In the genomic region with DNA sequence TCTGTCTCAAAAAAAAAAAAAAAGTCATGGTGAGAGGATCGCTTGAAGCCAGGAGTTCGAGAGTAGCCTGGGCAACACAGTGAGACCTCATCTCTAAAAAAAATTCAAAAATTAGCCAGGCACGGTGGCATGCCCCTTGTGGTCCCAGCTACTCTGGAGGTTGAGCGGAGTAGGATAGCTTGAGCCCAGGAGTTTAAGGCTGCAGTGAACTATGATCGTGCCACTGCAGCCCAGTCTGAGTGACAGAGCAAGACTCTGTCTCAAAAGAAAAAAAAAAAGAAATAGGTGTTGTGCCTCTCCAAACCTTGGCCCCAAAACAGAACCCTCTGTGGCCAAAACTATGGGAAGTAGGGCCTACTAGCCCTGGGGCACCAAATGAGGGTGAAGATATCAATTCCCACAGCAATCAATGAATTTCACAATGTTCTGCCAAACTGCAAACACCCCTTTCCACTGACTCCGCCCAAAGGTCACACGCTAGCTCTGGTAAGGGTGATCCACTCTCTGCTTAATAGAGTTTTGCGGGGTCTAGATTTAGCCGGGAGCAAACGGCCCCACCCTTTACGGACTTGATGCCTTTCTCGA, we compare ENCODE assay signal across 8 cellular contexts. TPM values are rescaled to one million over a fixed set of nuclear protein-coding genes. Genes with fewer than 3 reads are reported as not detected.
A peak's percentile ranks its signal among the peaks of the same experiment; 100 is the strongest.
DNase-seq lines count a peak whose midpoint lies in the region; ATAC-seq and TF ChIP-seq lines count a peak whose summit lies in the region.

No MANE protein-coding gene starts in this region.

- in situ Hi-C loops in astrocyte of the spinal cord (cut with HindIII; ENCODE audit: low sequenced_read_pairs): no loop called here
- in situ Hi-C loops in transverse colon (cut with MboI; ENCODE audit: low pct_ligation_motif_present in 1 of 4, low pct_unique_long_range_greater_than_20kb in 1 of 4, low sequenced_read_pairs in 3 of 4): no loop called here

- H3K4me1 ChIP-seq in lower lobe of right lung (peaks cover 21% of the 10 kb centered on the region), transverse colon (peaks cover 12 to 33% (median 24%) of the 10 kb centered on the region in 4 donors)

- DNase-seq in activated naive CD4-positive, alpha-beta T cell treated with anti-CD3 and anti-CD28 coated beads, Interleukin-2, amount 10 ng/mL, durations not matched to agents 7 days and 5 days: no peak
- DNase-seq in activated naive CD4-positive, alpha-beta T cell treated with Interleukin-2 at 50 U/mL for 16 hours: no peak
- DNase-seq in astrocyte of the spinal cord (ENCODE audit: low read depth, low spot score) (no peak), lower lobe of right lung (no peak), transverse colon (no peak), EL (no peak), NCI-H2196 (lab: John Stamatoyannopoulos, UW; ENCODE audit: unreplicated experiment) (no peak)

- H3K4me1 Mint-ChIP-seq in activated naive CD4-positive, alpha-beta T cell treated with anti-CD3 and anti-CD28 coated beads, Interleukin-2, amount 10 ng/mL, durations not matched to agents 7 days and 5 days: peaks cover 35% of the 10 kb centered on the region

- H3K4me3 ChIP-seq in astrocyte of the spinal cord (ENCODE audit: low read depth, low read length) (peak overlapping the region; percentile 27), lower lobe of right lung (peak overlapping the region; percentile 80), transverse colon (peak overlapping the region in 3 of 4 donors; percentile 44 to 76 (median 67))

- H3K9me3 ChIP-seq in lower lobe of right lung: no peaks in the 10 kb centered on the region
- no peaks in the 10 kb centered on the region for H3K9me3 ChIP-seq in transverse colon

- no peaks in the 10 kb centered on the region for H3K9me3 Mint-ChIP-seq in activated naive CD4-positive, alpha-beta T cell treated with anti-CD3 and anti-CD28 coated beads, Interleukin-2, amount 10 ng/mL, durations not matched to agents 7 days and 5 days

- ATAC-seq in lower lobe of right lung (no peak), HG03520 (IDR thresholded peaks at IDR 0.05; ENCODE audit: unreplicated experiment) (no peak)

- H3K36me3 ChIP-seq in lower lobe of right lung (no peaks in the 10 kb centered on the region), transverse colon (no peaks in the 10 kb centered on the region)

- peak overlapping the region; percentile 95 for H3K27ac Mint-ChIP-seq in activated naive CD4-positive, alpha-beta T cell treated with anti-CD3 and anti-CD28 coated beads, Interleukin-2, amount 10 ng/mL, durations not matched to agents 7 days and 5 days

- H3K4me3 Mint-ChIP-seq in activated naive CD4-positive, alpha-beta T cell treated with anti-CD3 and anti-CD28 coated beads, Interleukin-2, amount 10 ng/mL, durations not matched to agents 7 days and 5 days: peak overlapping the region; percentile 76

- TF ChIP-seq POLR2A in transverse colon (IDR thresholded peaks at IDR 0.05): no peak

- CTCF ChIA-PET in activated naive CD4-positive, alpha-beta T cell treated with anti-CD3 and anti-CD28 coated beads, Interleukin-2, amount 10 ng/mL, durations not matched to agents 7 days and 5 days (lab: Charles Lee): interaction anchor here (1.1 kb wide), 1 partner anchor 101 kb away, joined by 3 read pairs; no protein-coding TSS in a partner anchor

- no peak for TF ChIP-seq EP300 in transverse colon (IDR thresholded peaks at IDR 0.05; ENCODE audit: low read depth)

- H3K27ac ChIP-seq in lower lobe of right lung (peak overlapping the region; percentile 92), transverse colon (peak overlapping the region; percentile 87 to 93 (median 92))

- intact Hi-C loops in lower lobe of right lung (cut with DNase I) (no loop called here), transverse colon (cut with DNase I; ENCODE audit: low total_unique reads) (no loop called here)

- no peaks in the 10 kb centered on the region for H3K36me3 Mint-ChIP-seq in activated naive CD4-positive, alpha-beta T cell treated with anti-CD3 and anti-CD28 coated beads, Interleukin-2, amount 10 ng/mL, durations not matched to agents 7 days and 5 days

- H3K27me3 Mint-ChIP-seq in activated naive CD4-positive, alpha-beta T cell treated with anti-CD3 and anti-CD28 coated beads, Interleukin-2, amount 10 ng/mL, durations not matched to agents 7 days and 5 days: no peaks in the 10 kb centered on the region

- WGBS in transverse colon (ENCODE audit: low coverage in 1 of 2), 2 donors: 34 to 60% methylated on average over 3 to 12 of the region's 12 CpGs

- TF ChIP-seq CTCF in astrocyte of the spinal cord (IDR thresholded peaks at IDR 0.05; ENCODE audit: low read depth, low read length): no peak
- no peak for TF ChIP-seq CTCF in lower lobe of right lung (IDR thresholded peaks at IDR 0.05)
- no peak for TF ChIP-seq CTCF in transverse colon (IDR thresholded peaks at IDR 0.05)

- no peaks in the 10 kb centered on the region for H3K27me3 ChIP-seq in lower lobe of right lung (ENCODE audit: low read depth)
- no peaks in the 10 kb centered on the region for H3K27me3 ChIP-seq in transverse colon

RNA-seq across cellular contexts. Expression of gene SSC4D, which starts 16.9 kb away (rescaled TPM):
- 1.7 TPM for total RNA-seq in lower lobe of right lung
- under 1 TPM in 1 of 4 donors, not detected in 3; 0.41 TPM for total RNA-seq in transverse colon

RNA-seq across cellular contexts. Expression of gene ZP3, which starts 32.1 kb away (rescaled TPM):
- total RNA-seq in lower lobe of right lung (not detected), transverse colon (1 to 10 TPM in 2 of 4 donors, not detected in 2; 3.0 to 3.4 TPM)

RNA-seq across cellular contexts. Expression of gene YWHAG, which starts 33.8 kb away (rescaled TPM):
- total RNA-seq in lower lobe of right lung (97.1 TPM), transverse colon (10 to 100 TPM; 35.9 to 71.6 (median 48.2) TPM)

Comparison
In these comparisons a context has a peak if more than half of its experiments do, and no peak if none do; other contexts are left out.
1. H3K4me3 ChIP-seq: peak in every context shown above with its lines; median percentile 80 in lower lobe of right lung; 67 in transverse colon; 27 in astrocyte of the spinal cord.